ENCODE assay signal across 21 cellular contexts in the genomic region with DNA sequence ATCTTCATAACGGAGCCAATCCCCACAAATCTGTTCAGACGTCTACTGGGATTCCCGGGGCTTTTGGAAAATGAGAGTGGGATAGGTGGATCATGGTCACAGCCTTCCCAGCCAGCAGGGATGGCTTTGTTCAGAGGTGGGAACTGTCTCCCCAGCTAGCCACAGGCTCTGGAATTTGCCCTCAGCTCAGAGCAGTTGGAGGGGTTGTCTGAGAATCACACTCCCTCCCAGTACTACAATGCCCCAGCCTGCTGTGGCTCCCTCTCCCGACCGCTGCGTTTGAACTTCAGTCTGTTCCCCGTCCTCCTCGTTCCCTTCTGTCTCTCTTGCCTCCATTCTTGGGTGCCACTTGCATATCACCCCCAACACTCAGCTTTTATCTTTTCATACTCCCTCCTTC.
DNase-seq lines count a peak whose midpoint lies in the region; ATAC-seq and TF ChIP-seq lines count a peak whose summit lies in the region.
"Had no signal": no experiment of that assay in that cellular context is flagged by ENCODE, and none has a peak within 500 bp of the region (broad histone marks: within the 10 kb centered on the region; RNA-seq: fewer than 3 reads in every experiment).

No MANE protein-coding gene starts in this region.

- H3K9me3 ChIP-seq in smooth muscle cell (replicated peaks; ENCODE audit: low read depth), result no peaks in the 10 kb centered on the region
- H3K9me3 ChIP-seq: Peyer's patch had no signal

- H3F3A ChIP-seq in smooth muscle cell (ENCODE audit: low read depth), result peaks cover 11% of the 10 kb centered on the region

- DNase-seq in activated naive CD8-positive, alpha-beta T cell treated with anti-CD3 and anti-CD28 coated beads for 36 hours, result no peak
- DNase-seq in activated naive CD8-positive, alpha-beta T cell treated with anti-CD3 and anti-CD28 coated beads, Interleukin-2, amount 50 U/mL, for 24 hours, result no peak
- DNase-seq in medulla oblongata (ENCODE audit: extremely low spot score) (peak; percentile 37), smooth muscle cell (lab: John Stamatoyannopoulos, UW; ENCODE audit: unreplicated experiment) (no peak), NCI-H1436 treated with DMSO at 0.1 percent for 48 hours (lab: John Stamatoyannopoulos, UW) (no peak)
- no peak for DNase-seq in stimulated activated CD4-positive, alpha-beta T cell treated with anti-CD3 and anti-CD28 coated beads, Interleukin-15, amount 100 ng/mL, for 24 hours
- DNase-seq: CD8-positive, alpha-beta memory T cell; HCEC 1CT; IMR-90; NCI-H1092 treated with DMSO at 0.1 percent for 48 hours; NCI-H146; NCI-H2029; NCI-H2171; NCI-H345; NCI-H524 treated with DMSO at 0.1 percent for 48 hours; Peyer's patch had no signal

- TF ChIP-seq CTCF in brain (conservative IDR thresholded peaks at IDR 0.05), result no peak
- TF ChIP-seq CTCF in smooth muscle cell (IDR thresholded peaks at IDR 0.05; ENCODE audit: borderline replicate concordance, insufficient read depth, poor library complexity, severe bottlenecking), result no peak

- no peaks in the 10 kb centered on the region for H3K79me2 ChIP-seq in smooth muscle cell (ENCODE audit: low read depth)

- no peaks in the 10 kb centered on the region for H3K27me3 ChIP-seq in smooth muscle cell (ENCODE audit: low read depth)
- H3K27me3 ChIP-seq: Peyer's patch had no signal

- H3K27ac ChIP-seq in smooth muscle cell (ENCODE audit: low read depth), result no peak overlapping the region
- H3K27ac ChIP-seq: 22Rv1, KMS-11, Peyer's patch had no signal

- peak overlapping the region; percentile 25 for H3K27ac Mint-ChIP-seq in activated naive CD8-positive, alpha-beta T cell treated with anti-CD3 and anti-CD28 coated beads for 36 hours
- H3K27ac Mint-ChIP-seq in activated naive CD8-positive, alpha-beta T cell treated with anti-CD3 and anti-CD28 coated beads, Interleukin-2, amount 50 U/mL, for 24 hours, result no peak overlapping the region
- peak overlapping the region in 4 of 5 experiments; percentile 2 to 92 (median 66) for H3K27ac Mint-ChIP-seq in brain
- H3K27ac Mint-ChIP-seq: CD8-positive, alpha-beta memory T cell had no signal

- H3K4me1 ChIP-seq in smooth muscle cell (ENCODE audit: low read depth), result peaks cover 12% of the 10 kb centered on the region
- H3K4me1 ChIP-seq: Peyer's patch had no signal

- no peaks in the 10 kb centered on the region for H3K36me3 Mint-ChIP-seq in activated naive CD8-positive, alpha-beta T cell treated with anti-CD3 and anti-CD28 coated beads for 36 hours
- H3K36me3 Mint-ChIP-seq in activated naive CD8-positive, alpha-beta T cell treated with anti-CD3 and anti-CD28 coated beads, Interleukin-2, amount 50 U/mL, for 24 hours (ENCODE audit: low read depth), result no peaks in the 10 kb centered on the region
- H3K36me3 Mint-ChIP-seq in brain, result peaks cover 19% of the 10 kb centered on the region
- H3K36me3 Mint-ChIP-seq: CD8-positive, alpha-beta memory T cell had no signal

- H3K27me3 Mint-ChIP-seq in activated naive CD8-positive, alpha-beta T cell treated with anti-CD3 and anti-CD28 coated beads for 36 hours, result no peaks in the 10 kb centered on the region
- no peaks in the 10 kb centered on the region for H3K27me3 Mint-ChIP-seq in activated naive CD8-positive, alpha-beta T cell treated with anti-CD3 and anti-CD28 coated beads, Interleukin-2, amount 50 U/mL, for 24 hours
- peaks cover 7% of the 10 kb centered on the region for H3K27me3 Mint-ChIP-seq in brain

- WGBS in smooth muscle cell (ENCODE audit: low lambda C conversion rate), result 51% methylated on average over 8 of the region's 8 CpGs

- no peak overlapping the region for H3K4me3 ChIP-seq in smooth muscle cell
- H3K4me3 ChIP-seq: Peyer's patch had no signal

- peak overlapping the region; percentile 54 for H3K4me2 ChIP-seq in smooth muscle cell
- H3K4me2 ChIP-seq: KMS-11 had no signal

- H3K4me3 Mint-ChIP-seq in activated naive CD8-positive, alpha-beta T cell treated with anti-CD3 and anti-CD28 coated beads for 36 hours, result no peak overlapping the region
- H3K4me3 Mint-ChIP-seq in activated naive CD8-positive, alpha-beta T cell treated with anti-CD3 and anti-CD28 coated beads, Interleukin-2, amount 50 U/mL, for 24 hours, result no peak overlapping the region
- peak overlapping the region in 1 of 5 experiments; percentile 39 for H3K4me3 Mint-ChIP-seq in brain
- H3K4me3 Mint-ChIP-seq: CD8-positive, alpha-beta memory T cell had no signal

- no peak overlapping the region for H2AFZ ChIP-seq in smooth muscle cell (ENCODE audit: low read depth)

- H4K20me1 ChIP-seq in smooth muscle cell (ENCODE audit: low read depth), result no peaks in the 10 kb centered on the region

- H3K36me3 ChIP-seq in smooth muscle cell (ENCODE audit: low read depth), result no peaks in the 10 kb centered on the region
- H3K36me3 ChIP-seq: Peyer's patch had no signal

- no peak for ATAC-seq in activated naive CD8-positive, alpha-beta T cell treated with anti-CD3 and anti-CD28 coated beads, Interleukin-2, amount 50 U/mL, for 24 hours
- ATAC-seq in GM19023 (IDR thresholded peaks at IDR 0.05; ENCODE audit: unreplicated experiment), result no peak
- ATAC-seq: SK-N-SH treated with all-trans-retinoic acid at 6 μM for 48 hours had no signal

- no peaks in the 10 kb centered on the region for H3K9me3 Mint-ChIP-seq in activated naive CD8-positive, alpha-beta T cell treated with anti-CD3 and anti-CD28 coated beads for 36 hours
- H3K9me3 Mint-ChIP-seq in activated naive CD8-positive, alpha-beta T cell treated with anti-CD3 and anti-CD28 coated beads, Interleukin-2, amount 50 U/mL, for 24 hours, result no peaks in the 10 kb centered on the region
- no peaks in the 10 kb centered on the region for H3K9me3 Mint-ChIP-seq in brain

- no peak overlapping the region for H3K9ac ChIP-seq in smooth muscle cell (ENCODE audit: low read depth)
- H3K9ac ChIP-seq: KMS-11 had no signal

- H3K4me1 Mint-ChIP-seq in activated naive CD8-positive, alpha-beta T cell treated with anti-CD3 and anti-CD28 coated beads for 36 hours, result no peaks in the 10 kb centered on the region
- H3K4me1 Mint-ChIP-seq in activated naive CD8-positive, alpha-beta T cell treated with anti-CD3 and anti-CD28 coated beads, Interleukin-2, amount 50 U/mL, for 24 hours, result no peaks in the 10 kb centered on the region
- peaks cover 47% of the 10 kb centered on the region for H3K4me1 Mint-ChIP-seq in brain
- H3K4me1 Mint-ChIP-seq: CD8-positive, alpha-beta memory T cell had no signal
